Comparison of ENCODE assay signal across 20 cellular contexts in the genomic region with DNA sequence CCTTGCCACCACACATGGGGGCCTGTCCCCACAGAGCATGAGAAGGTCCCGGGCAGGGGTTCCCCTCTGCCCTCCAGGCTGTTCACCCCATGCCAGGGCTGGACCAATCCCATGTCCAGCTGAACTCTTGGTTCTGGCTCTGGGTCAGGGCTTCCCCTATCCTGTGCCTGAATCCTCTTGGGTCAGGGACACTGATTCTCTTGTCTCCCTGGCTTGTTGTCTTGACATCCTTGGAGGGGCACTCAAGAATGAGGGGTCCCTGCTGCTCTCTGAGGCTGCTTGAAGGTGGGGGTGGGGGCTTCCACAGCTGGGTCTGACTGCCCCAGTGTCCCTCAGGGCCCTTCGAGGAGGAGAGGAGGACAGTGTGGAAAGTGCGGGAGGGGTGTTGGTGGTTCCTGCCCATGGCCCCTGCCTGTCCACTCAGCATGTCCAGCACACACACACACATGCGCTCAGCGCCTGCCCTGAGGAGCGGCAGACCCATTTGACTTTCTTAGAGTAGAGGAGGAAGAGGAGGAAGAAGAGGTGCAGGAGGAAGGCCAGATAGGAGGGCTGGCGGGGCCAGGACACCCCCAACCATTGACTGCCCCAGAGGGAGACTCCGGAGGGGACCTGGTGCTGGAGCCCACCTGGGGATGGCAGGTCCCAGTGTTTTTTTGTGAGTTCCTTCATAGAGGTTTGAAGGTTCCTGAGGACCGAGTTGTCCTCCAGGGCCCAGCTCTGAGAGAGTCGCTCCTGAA. TPM values are rescaled to one million over a fixed set of nuclear protein-coding genes. Genes with fewer than 3 reads are reported as not detected.
"Had no signal": no experiment of that assay in that cellular context is flagged by ENCODE, and none has a peak within 500 bp of the region (broad histone marks: within the 10 kb centered on the region; RNA-seq: fewer than 3 reads in every experiment).

No MANE protein-coding gene starts in this region.

- FAIRE-seq: astrocyte, endothelial cell of umbilical vein, urothelium cell line had no signal

- H3K36me3 Mint-ChIP-seq: T-cell had no signal

- H3K27me3 Mint-ChIP-seq: activated CD4-positive, alpha-beta T cell treated with anti-CD3 and anti-CD28 coated beads, Interleukin-2, amount 10 ng/mL, durations not matched to agents 24 days and 14 days; stimulated activated naive CD8-positive, alpha-beta T cell treated with anti-CD3 and anti-CD28 coated beads, Interleukin-15, Interleukin-2, amounts not matched to agents 100 ng/mL and 50 ng/mL, for 24 hours; T-cell had no signal

- ATAC-seq: right lobe of liver, T-cell had no signal

- DNase-seq: activated CD4-positive, alpha-beta T cell treated with anti-CD3 and anti-CD28 coated beads, Interleukin-2, amount 10 ng/mL, durations not matched to agents 24 days and 14 days; activated gamma-delta T cell treated with Interleukin-2 at 50 U/mL for 16 hours; activated T-cell treated with anti-CD3 and anti-CD28 coated beads, Interleukin-2, amount 50 U/mL, for 1 hour; colonic mucosa; effector CD4-positive, alpha-beta T cell; foreskin melanocyte; midbrain; T-cell; T1000 had no signal

- H3K4me3 Mint-ChIP-seq: activated CD4-positive, alpha-beta T cell treated with anti-CD3 and anti-CD28 coated beads, Interleukin-2, amount 10 ng/mL, durations not matched to agents 24 days and 14 days; stimulated activated naive CD8-positive, alpha-beta T cell treated with anti-CD3 and anti-CD28 coated beads, Interleukin-15, Interleukin-2, amounts not matched to agents 100 ng/mL and 50 ng/mL, for 24 hours; T-cell had no signal

- H3K4me1 Mint-ChIP-seq: activated CD4-positive, alpha-beta T cell treated with anti-CD3 and anti-CD28 coated beads, Interleukin-2, amount 10 ng/mL, durations not matched to agents 24 days and 14 days had no signal

- H3K4me1 ChIP-seq: colonic mucosa had no signal

- H3K27ac ChIP-seq: colonic mucosa, neutrophil, right lobe of liver, SK-N-MC had no signal

- H3K9me3 Mint-ChIP-seq: activated CD4-positive, alpha-beta T cell treated with anti-CD3 and anti-CD28 coated beads, Interleukin-2, amount 10 ng/mL, durations not matched to agents 24 days and 14 days; stimulated activated naive CD8-positive, alpha-beta T cell treated with anti-CD3 and anti-CD28 coated beads, Interleukin-15, Interleukin-2, amounts not matched to agents 100 ng/mL and 50 ng/mL, for 24 hours; T-cell had no signal

- H3K36me3 ChIP-seq: colonic mucosa, neutrophil, right lobe of liver had no signal

- H3K9me3 ChIP-seq: colonic mucosa, neutrophil, right lobe of liver had no signal

- H3K27me3 ChIP-seq: colonic mucosa, neutrophil, right lobe of liver had no signal

- H3K27ac Mint-ChIP-seq: activated CD4-positive, alpha-beta T cell treated with anti-CD3 and anti-CD28 coated beads, Interleukin-2, amount 10 ng/mL, durations not matched to agents 24 days and 14 days; progenitor cell of endocrine pancreas; stimulated activated naive CD8-positive, alpha-beta T cell treated with anti-CD3 and anti-CD28 coated beads, Interleukin-15, Interleukin-2, amounts not matched to agents 100 ng/mL and 50 ng/mL, for 24 hours; T-cell had no signal

- H3K4me3 ChIP-seq: colonic mucosa, right lobe of liver, SK-N-MC had no signal

RNA-seq across cellular contexts. Expression of a gene that starts 47.0 kb away (rescaled TPM):
- total RNA-seq: activated CD4-positive, alpha-beta T cell treated with anti-CD3 and anti-CD28 coated beads, Interleukin-2, amount 10 ng/mL, durations not matched to agents 24 days and 14 days; activated CD8-positive, alpha-beta memory T cell treated with anti-CD3 and anti-CD28 coated beads for 36 hours; astrocyte; endothelial cell of umbilical vein; lower leg skin; progenitor cell of endocrine pancreas; temporal lobe had no signal
- polyA plus RNA-seq: endothelial cell of umbilical vein had no signal
